ENCODE assay signal across 8 cellular contexts in genomic region chr2:91499431-91500050, GRCh38.
DNase-seq lines count a peak whose midpoint lies in the region; ATAC-seq and TF ChIP-seq lines count a peak whose summit lies in the region.
"Not testable (repeated sequence)": the region's sequence is repeated elsewhere in the genome, so short reads cannot be mapped to it uniquely, and the experiment has no call there.

No MANE protein-coding gene starts in this region.

- WGBS in esophagus muscularis mucosa: 73% methylated on average over 3 of the region's 5 CpGs
- 59% methylated on average over 5 of the region's 5 CpGs for WGBS in right cardiac atrium
- WGBS in right lobe of liver (ENCODE audit: insufficient coverage, low coverage, low lambda C conversion rate, missing lambda C conversion rate): 21% methylated on average over 3 of the region's 5 CpGs
- WGBS in spleen, 5 donors: 64 to 70% (median 66%) methylated on average over 4 to 5 of the region's 5 CpGs
- WGBS in aorta, 2 donors: 65% methylated on average over 5 of the region's 5 CpGs

- not testable (repeated sequence) for H3K79me2 ChIP-seq in PC-3 (ENCODE audit: low read length); neural progenitor cell (ENCODE audit: low read depth)

- POLR2A ChIA-PET in PC-3 (lab: Charles Lee; ENCODE audit: unreplicated experiment): not testable (repeated sequence)

- not testable (repeated sequence) for H3K4me2 ChIP-seq in PC-3 (ENCODE audit: low read length); neural progenitor cell

- TF ChIP-seq POLR2A in esophagus muscularis mucosa (IDR thresholded peaks at IDR 0.05; ENCODE audit: low read depth); right lobe of liver (IDR thresholded peaks at IDR 0.05); spleen (IDR thresholded peaks at IDR 0.05): not testable (repeated sequence)

- H3K9me3 Mint-ChIP-seq in neural progenitor cell: peaks cover 34% of the 10 kb centered on the region

- H3K9me3 ChIP-seq in PC-3 (ENCODE audit: low read length); esophagus muscularis mucosa; right cardiac atrium (ENCODE audit: control insufficient read depth, low read length); right lobe of liver; neural progenitor cell (ENCODE audit: low read depth); aorta (ENCODE audit: control insufficient read depth, low read length): not testable (repeated sequence)
- H3K9me3 ChIP-seq in spleen: peaks cover 0 to 11% (median 7%) of the 10 kb centered on the region in 8 donors

- not testable (repeated sequence) for H3K27me3 ChIP-seq in PC-3 (ENCODE audit: low read length); esophagus muscularis mucosa; right cardiac atrium (ENCODE audit: control insufficient read depth, insufficient read depth); right lobe of liver; neural progenitor cell; spleen (replicated peaks in 1 of 7); aorta (ENCODE audit: control insufficient read depth in 1 of 2, insufficient read depth in 2 of 2, low read length in 1 of 2)

- not testable (repeated sequence) for ATAC-seq in PC-3; right cardiac atrium; right lobe of liver; aorta (ENCODE audit: low FRiP score)

- TF ChIP-seq CTCF in PC-3 (conservative IDR thresholded peaks at IDR 0.05; ENCODE audit: low read depth, low read length); esophagus muscularis mucosa (IDR thresholded peaks at IDR 0.05); right lobe of liver (IDR thresholded peaks at IDR 0.05); neural progenitor cell (IDR thresholded peaks at IDR 0.05); spleen (IDR thresholded peaks at IDR 0.05 in 8 of 11, conservative IDR thresholded peaks at IDR 0.05 in 3 of 11): not testable (repeated sequence)

- not testable (repeated sequence) for H2AFZ ChIP-seq in PC-3 (ENCODE audit: low read length); neural progenitor cell (replicated peaks)

- peak; percentile 0 for DNase-seq in PC-3
- DNase-seq in activated effector memory CD4-positive, alpha-beta T cell treated with anti-CD3 and anti-CD28 coated beads, Interleukin-2, amount 50 U/mL, for 16 hours: peak; percentile 67
- peak; percentile 89 for DNase-seq in esophagus muscularis mucosa (ENCODE audit: extremely low spot score)
- peak in 2 of 3 donors; percentile 54 to 65 for DNase-seq in right cardiac atrium
- DNase-seq in right lobe of liver: peak; percentile 14 to 59 (median 45)
- DNase-seq in neural progenitor cell (ENCODE audit: low spot score): peak; percentile 0
- peak; percentile 77 for DNase-seq in spleen
- peak; percentile 52 to 75 for DNase-seq in aorta

- H3K4me3 ChIP-seq in PC-3 (ENCODE audit: low read length); esophagus muscularis mucosa; right cardiac atrium (ENCODE audit: low read length); right lobe of liver; neural progenitor cell; spleen; aorta (ENCODE audit: low read length in 2 of 2): not testable (repeated sequence)

- not testable (repeated sequence) for H3K27me3 Mint-ChIP-seq in neural progenitor cell (ENCODE audit: insufficient read depth, low read depth)

- H3F3A ChIP-seq in PC-3 (ENCODE audit: low read length, unreplicated experiment); neural progenitor cell (ENCODE audit: low read depth): not testable (repeated sequence)

- H3K9me2 ChIP-seq in PC-3 (replicated peaks; ENCODE audit: low read length): not testable (repeated sequence)

- H3K36me3 Mint-ChIP-seq in neural progenitor cell: not testable (repeated sequence)

- not testable (repeated sequence) for H3K27ac ChIP-seq in PC-3 (ENCODE audit: low read length); esophagus muscularis mucosa (replicated peaks in 1 of 4); right cardiac atrium (ENCODE audit: low read length); right lobe of liver; neural progenitor cell; spleen; aorta (ENCODE audit: low read depth in 1 of 2, low read length in 2 of 2)

- not testable (repeated sequence) for H3K4me1 Mint-ChIP-seq in neural progenitor cell

- CTCF ChIA-PET in PC-3 (lab: Charles Lee): not testable (repeated sequence)

- H3K27ac Mint-ChIP-seq in neural progenitor cell: not testable (repeated sequence)

- H3K4me1 ChIP-seq in PC-3 (ENCODE audit: insufficient read depth, low read length); esophagus muscularis mucosa; right cardiac atrium (ENCODE audit: control insufficient read depth, insufficient read depth, low read length); right lobe of liver; neural progenitor cell; spleen; aorta (ENCODE audit: control insufficient read depth in 1 of 2, insufficient read depth in 2 of 2, low read length in 2 of 2): not testable (repeated sequence)

- not testable (repeated sequence) for BruUV-seq in PC-3 (replicated peaks; lab: Mats Ljungman, UMichigan)

- intact Hi-C loops in PC-3 (cut with micrococcal nuclease); esophagus muscularis mucosa (cut with DNase I); right cardiac atrium (cut with DNase I); right lobe of liver (cut with DNase I); spleen (cut with DNase I; ENCODE audit: low total_unique reads); aorta (cut with DNase I): not testable (repeated sequence)

- H3K4me3 Mint-ChIP-seq in neural progenitor cell: not testable (repeated sequence)

- not testable (repeated sequence) for H3K36me3 ChIP-seq in PC-3 (ENCODE audit: low read depth, low read length); esophagus muscularis mucosa; right lobe of liver; neural progenitor cell; spleen; aorta (ENCODE audit: control insufficient read depth in 1 of 2, insufficient read depth in 2 of 2, low read length in 1 of 2)

- TF ChIP-seq EP300 in esophagus muscularis mucosa (IDR thresholded peaks at IDR 0.05): not testable (repeated sequence)

- not testable (repeated sequence) for H3K9ac ChIP-seq in PC-3 (ENCODE audit: low read length); neural progenitor cell

- not testable (repeated sequence) for H4K20me1 ChIP-seq in PC-3 (ENCODE audit: low read length); neural progenitor cell (ENCODE audit: low read depth)

Comparison
In these comparisons a context has a peak if more than half of its experiments do, and no peak if none do; other contexts are left out.
1. DNase-seq: peak in every context shown above with its lines; median percentile 89 in esophagus muscularis mucosa; 77 in spleen; 67 in activated effector memory CD4-positive, alpha-beta T cell treated with anti-CD3 and anti-CD28 coated beads, Interleukin-2, amount 50 U/mL, for 16 hours; 64 in aorta; 60 in right cardiac atrium; 45 in right lobe of liver; 0 in PC-3; 0 in neural progenitor cell.